Comparison of ENCODE assay signal across 17 cellular contexts in genomic region chr5:7673658-7674057, GRCh38.
DNase-seq lines count a peak whose midpoint lies in the region; ATAC-seq, FAIRE-seq and TF ChIP-seq lines count a peak whose summit lies in the region.
"Had no signal": no experiment of that assay in that cellular context is flagged by ENCODE, and none has a peak within 500 bp of the region (broad histone marks: within the 10 kb centered on the region; RNA-seq: fewer than 3 reads in every experiment).

No MANE protein-coding gene starts in this region.

- no peak overlapping the region for H2AFZ ChIP-seq in H1 (ENCODE audit: low read length)

- H3K27me3 ChIP-seq in H1 (replicated peaks in 1 of 4; ENCODE audit: control insufficient read depth in 3 of 4, extremely low read depth in 1 of 4, insufficient read depth in 3 of 4, low read length in 3 of 4): no peaks in the 10 kb centered on the region
- no peaks in the 10 kb centered on the region for H3K27me3 ChIP-seq in psoas muscle (ENCODE audit: insufficient read depth in 3 of 3, low read length in 2 of 3)
- no peaks in the 10 kb centered on the region for H3K27me3 ChIP-seq in suprapubic skin
- H3K27me3 ChIP-seq: BLaER1 had no signal

- H3K36me3 ChIP-seq in H1 (ENCODE audit: control insufficient read depth in 2 of 4, insufficient read depth in 4 of 4, low read length in 3 of 4): peaks cover 0 to 5% (median 0%) of the 10 kb centered on the region in 4 experiments; a peak in 1 of 8 replicates
- no peaks in the 10 kb centered on the region for H3K36me3 ChIP-seq in psoas muscle (ENCODE audit: insufficient read depth in 1 of 2, low read depth in 1 of 2)
- no peaks in the 10 kb centered on the region for H3K36me3 ChIP-seq in suprapubic skin
- H3K36me3 ChIP-seq: BLaER1 had no signal

- peaks cover 19% of the 10 kb centered on the region for H3K9me3 Mint-ChIP-seq in WTC11

- H4K8ac ChIP-seq in H1 (ENCODE audit: extremely low read depth, insufficient read depth, low read length): peak overlapping the region; percentile 62

- H2BK5ac ChIP-seq in H1 (ENCODE audit: low read depth, low read length): no peak overlapping the region; the same call in 1 of the 2 replicates

- no peaks in the 10 kb centered on the region for H3K23me2 ChIP-seq in H1 (ENCODE audit: low read depth, low read length)

- no peak overlapping the region for H2BK20ac ChIP-seq in H1 (ENCODE audit: low read length)

- H3K4me1 ChIP-seq in H1 (replicated peaks in 1 of 4; ENCODE audit: control insufficient read depth in 3 of 4, insufficient read depth in 4 of 4, low read length in 3 of 4) (no peaks in the 10 kb centered on the region), psoas muscle (peaks cover 58% of the 10 kb centered on the region), suprapubic skin (no peaks in the 10 kb centered on the region)
- H3K4me1 ChIP-seq: BLaER1 had no signal

- H3K4ac ChIP-seq in H1 (replicated peaks; ENCODE audit: insufficient read length, low read depth, low read length): no peak overlapping the region

- H2BK120ac ChIP-seq in H1 (replicated peaks; ENCODE audit: low read depth, low read length): no peak overlapping the region

- no peak overlapping the region for H3K4me3 ChIP-seq in H1 (ENCODE audit: extremely low read depth in 1 of 4, insufficient read depth in 2 of 4, low read depth in 3 of 4, low read length in 4 of 4)
- no peak overlapping the region for H3K4me3 ChIP-seq in psoas muscle
- H3K4me3 ChIP-seq in suprapubic skin: no peak overlapping the region
- H3K4me3 ChIP-seq: BLaER1 had no signal

- H3K18ac ChIP-seq in H1 (ENCODE audit: extremely low read depth, low read length): no peak overlapping the region

- H4K20me1 ChIP-seq in H1 (replicated peaks in 1 of 2; ENCODE audit: control insufficient read depth in 1 of 2, insufficient read depth in 2 of 2, low read length in 2 of 2): peaks cover 0 to 2% of the 10 kb centered on the region in 2 experiments
- H4K20me1 ChIP-seq: BLaER1 had no signal

- no peak overlapping the region for H2BK15ac ChIP-seq in H1 (ENCODE audit: low read length)

- TF ChIP-seq POLR2A in H1 (IDR thresholded peaks at IDR 0.05; ENCODE audit: control extremely low read depth in 1 of 2, low read depth in 2 of 2, low read length in 2 of 2): no peak
- no peak for TF ChIP-seq POLR2A in suprapubic skin (IDR thresholded peaks at IDR 0.05)

- H3K14ac ChIP-seq in H1 (ENCODE audit: insufficient read length): no peak overlapping the region

- H3K27me3 Mint-ChIP-seq in WTC11 (ENCODE audit: low read depth): no peaks in the 10 kb centered on the region
- H3K27me3 Mint-ChIP-seq: CD4-positive, alpha-beta memory T cell had no signal

- peaks cover 33% of the 10 kb centered on the region for H3K36me3 Mint-ChIP-seq in WTC11
- H3K36me3 Mint-ChIP-seq: CD14-positive monocyte; CD4-positive, alpha-beta memory T cell had no signal

- TF ChIP-seq EP300 in H1 (IDR thresholded peaks at IDR 0.05; ENCODE audit: borderline replicate concordance in 1 of 2, low read depth in 2 of 2, low read length in 2 of 2) (no peak), suprapubic skin (IDR thresholded peaks at IDR 0.05) (no peak)

- H4K91ac ChIP-seq in H1 (replicated peaks; ENCODE audit: insufficient read length, low read length): no peak overlapping the region

- CTCF ChIA-PET in WTC11 (lab: Charles Lee) (interaction anchor here (0.5 to 0.8 kb wide), 2 partner anchors 10 to 1253 kb away, joined by 3 to 4 read pairs; no protein-coding TSS in a partner anchor), H1 (lab: Charles Lee; ENCODE audit: partially characterized antibody) (interaction anchor here (0.7 to 12.2 kb wide), 2 partner anchors 13 to 144 kb away, joined by 3 to 84 read pairs; no protein-coding TSS in a partner anchor)

- H2AK5ac ChIP-seq in H1 (ENCODE audit: low read depth, low read length): no peak overlapping the region

- H3K4me2 ChIP-seq in H1 (ENCODE audit: insufficient read depth in 1 of 2, low read depth in 2 of 2, low read length in 2 of 2): no peak overlapping the region
- H3K4me2 ChIP-seq: BLaER1 had no signal

- H3K79me2 ChIP-seq in H1 (ENCODE audit: control insufficient read depth in 1 of 2, insufficient read depth in 2 of 2, low read length in 2 of 2): peaks cover 0 to 4% of the 10 kb centered on the region in 2 experiments; a peak in 1 of 4 replicates

- no peak overlapping the region for H3K4me3 Mint-ChIP-seq in WTC11
- H3K4me3 Mint-ChIP-seq: CD14-positive monocyte; CD4-positive, alpha-beta memory T cell had no signal

- no peak overlapping the region for H4K5ac ChIP-seq in H1 (ENCODE audit: insufficient read length, low read depth, low read length)

- no peak for FAIRE-seq in H1 (lab: Jason Lieb, UNC)
- FAIRE-seq: HTR-8/SVneo had no signal

- H3K9me3 ChIP-seq in H1 (ENCODE audit: insufficient read depth in 2 of 2, low read depth in 1 of 2, low read length in 1 of 2): peaks cover 0 to 2% of the 10 kb centered on the region in 2 experiments; a peak in 1 of 4 replicates
- no peaks in the 10 kb centered on the region for H3K9me3 ChIP-seq in psoas muscle
- no peaks in the 10 kb centered on the region for H3K9me3 ChIP-seq in suprapubic skin
- H3K9me3 ChIP-seq: BLaER1 had no signal

- 91% methylated on average over 7 of the region's 7 CpGs; no CpG with 5 or more reads in 1 of the 2 experiments for WGBS in H1 (ENCODE audit: extremely low coverage in 1 of 2, insufficient coverage in 1 of 2, insufficient read length in 1 of 2, insufficient replicate concordance in 2 of 2, low coverage in 1 of 2, low lambda C conversion rate in 2 of 2, missing lambda C conversion rate in 1 of 2), 2 experiments
- WGBS in psoas muscle, 3 donors: 47 to 71% (median 58%) methylated on average over 7 of the region's 7 CpGs
- 83% methylated on average over 5 of the region's 7 CpGs for WGBS in suprapubic skin

- no peaks in the 10 kb centered on the region for H3K79me1 ChIP-seq in H1 (ENCODE audit: low read depth, low read length)

- H3K27ac ChIP-seq in H1 (ENCODE audit: low read depth, low read length) (no peak overlapping the region), psoas muscle (peak overlapping the region; percentile 69), suprapubic skin (no peak overlapping the region)
- H3K27ac ChIP-seq: BLaER1 had no signal

- ATAC-seq in WTC11 (peak; percentile 56), psoas muscle (peak; percentile 75 to 87 (median 80))

- H3K27ac Mint-ChIP-seq in WTC11: 0 out of 2 replicates have a peak overlapping the region, but pooled peaks have one; percentile 41
- H3K27ac Mint-ChIP-seq: CD14-positive monocyte; CD4-positive, alpha-beta memory T cell had no signal

- no peak for TF ChIP-seq RAD21 in H1 (IDR thresholded peaks at IDR 0.05 in 1 of 2, conservative IDR thresholded peaks at IDR 0.05 in 1 of 2; ENCODE audit: low read depth in 2 of 2, low read length in 2 of 2)

- intact Hi-C loops in psoas muscle (cut with DNase I): no loop called here

- H3K9ac ChIP-seq in H1 (replicated peaks in 1 of 4; ENCODE audit: extremely low read depth in 1 of 4, low read depth in 3 of 4, low read length in 3 of 4): no peak overlapping the region
- H3K9ac ChIP-seq: BLaER1 had no signal

- peak; percentile 22 for DNase-seq in ELF-1 (ENCODE audit: low read depth, low spot score)
- no peak for DNase-seq in WTC11 (ENCODE audit: low spot score)
- DNase-seq in H1 (ENCODE audit: low read depth in 1 of 2, low spot score in 2 of 2): no peak
- no peak for DNase-seq in psoas muscle
- DNase-seq in cerebellar cortex (ENCODE audit: low spot score): no peak
- DNase-seq in suprapubic skin (ENCODE audit: low spot score in 2 of 2): no peak
- no peak for DNase-seq in anterior cingulate cortex (lab: John Stamatoyannopoulos, UW)
- DNase-seq: 8988T; CD4-positive, alpha-beta memory T cell; DMS153; DMS79; GF-D8; HCEC 1CT; IMR-90 had no signal

- POLR2A ChIA-PET in WTC11 (lab: Charles Lee): no interaction called here
- POLR2A ChIA-PET in H1 (lab: Charles Lee; ENCODE audit: partially characterized antibody): interaction anchor here (0.5 kb wide), 1 partner anchor 31 kb away, joined by 3 read pairs; no protein-coding TSS in a partner anchor

- H2BK12ac ChIP-seq in H1 (ENCODE audit: low read depth, low read length): no peak overlapping the region

- peaks cover 12% of the 10 kb centered on the region for H3K4me1 Mint-ChIP-seq in WTC11
- H3K4me1 Mint-ChIP-seq: CD14-positive monocyte; CD4-positive, alpha-beta memory T cell had no signal

- TF ChIP-seq CTCF in WTC11 (IDR thresholded peaks at IDR 0.05) (no peak), H1 (IDR thresholded peaks at IDR 0.05; ENCODE audit: control extremely low read depth in 1 of 3, insufficient read depth in 1 of 3, low read depth in 1 of 3, low read length in 3 of 3) (no peak), psoas muscle (IDR thresholded peaks at IDR 0.05) (no peak), suprapubic skin (IDR thresholded peaks at IDR 0.05) (no peak)

- no peak overlapping the region for H3K23ac ChIP-seq in H1 (ENCODE audit: insufficient read length)

- H3K56ac ChIP-seq in H1 (replicated peaks; ENCODE audit: insufficient read length, low read depth, low read length): no peak overlapping the region

TF ChIP-seq in WTC11, 78 proteins besides CTCF, POLR2A, EP300 and RAD21 (continues in another document):
- no peak for TF ChIP-seq KAT7 (CRISPR knock-in tag; IDR thresholded peaks at IDR 0.05; ENCODE audit: borderline replicate concordance)

TF ChIP-seq in H1, 55 proteins besides CTCF, POLR2A, EP300 and RAD21:
- no peak for TF ChIP-seq RNF2 (IDR thresholded peaks at IDR 0.05; ENCODE audit: borderline replicate concordance, low read depth, low read length, missing control alignments, poor library complexity, severe bottlenecking)
- TF ChIP-seq, protein P1, sequence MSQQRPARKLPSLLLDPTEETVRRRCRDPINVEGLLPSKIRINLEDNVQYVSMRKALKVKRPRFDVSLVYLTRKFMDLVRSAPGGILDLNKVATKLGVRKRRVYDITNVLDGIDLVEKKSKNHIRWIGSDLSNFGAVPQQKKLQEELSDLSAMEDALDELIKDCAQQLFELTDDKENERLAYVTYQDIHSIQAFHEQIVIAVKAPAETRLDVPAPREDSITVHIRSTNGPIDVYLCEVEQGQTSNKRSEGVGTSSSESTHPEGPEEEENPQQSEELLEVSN (IDR thresholded peaks at IDR 0.05): no peak
- no peak for TF ChIP-seq EZH2 (IDR thresholded peaks at IDR 0.05; ENCODE audit: low read depth, low read length, severe bottlenecking)
- TF ChIP-seq JUND (IDR thresholded peaks at IDR 0.05; ENCODE audit: low read length): no peak
- TF ChIP-seq TAF1 (IDR thresholded peaks at IDR 0.05; ENCODE audit: low read depth, low read length): no peak
- no peak for TF ChIP-seq PHF8 (conservative IDR thresholded peaks at IDR 0.05; ENCODE audit: low read depth, low read length)
- no peak for TF ChIP-seq GTF2F1 (IDR thresholded peaks at IDR 0.05; ENCODE audit: borderline replicate concordance, low read depth, low read length)
- no peak for TF ChIP-seq BACH1 (IDR thresholded peaks at IDR 0.05; ENCODE audit: low read length)
